10 cellular contexts compared by ENCODE assay signal in the genomic region with DNA sequence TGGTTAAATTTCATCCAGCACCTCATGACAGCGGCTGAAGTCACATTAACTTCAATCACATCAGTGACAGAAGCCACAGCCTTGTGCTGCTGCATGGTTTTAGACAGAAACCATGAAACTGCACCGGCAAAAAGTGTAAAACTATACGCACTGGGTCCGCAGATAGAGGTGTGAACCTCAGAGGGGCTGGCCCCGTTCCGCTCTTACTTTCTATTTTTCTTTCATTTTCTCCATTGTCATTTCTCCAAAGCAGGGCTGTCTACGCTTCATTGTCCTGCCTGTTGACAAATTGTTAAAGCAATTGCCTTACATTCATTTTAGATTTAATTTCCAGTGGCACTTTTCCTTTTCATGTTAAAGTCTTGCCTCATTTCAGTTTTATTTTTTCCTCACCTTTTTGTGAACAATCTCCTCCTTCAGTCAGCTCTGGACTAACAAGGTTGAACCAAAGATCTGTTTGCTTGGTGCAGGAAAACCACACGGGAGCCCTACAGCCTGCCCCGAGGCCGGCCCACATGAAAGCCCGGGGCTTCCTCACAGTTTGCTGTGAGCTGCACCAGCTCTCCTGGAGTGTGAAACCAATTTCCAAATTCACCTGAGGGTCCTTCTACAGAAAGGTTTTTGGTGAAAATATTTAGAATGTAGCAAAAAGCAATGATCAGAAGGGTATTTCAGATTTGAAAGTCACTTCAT.
DNase-seq lines count a peak whose midpoint lies in the region; ATAC-seq and TF ChIP-seq lines count a peak whose summit lies in the region.
"Had no signal": no experiment of that assay in that cellular context is flagged by ENCODE, and none has a peak within 500 bp of the region (broad histone marks: within the 10 kb centered on the region; RNA-seq: fewer than 3 reads in every experiment).

No MANE protein-coding gene starts in this region.

- DNase-seq in stimulated activated CD4-positive, alpha-beta T cell treated with anti-CD3 and anti-CD28 coated beads, Interleukin-12 subunit alpha, Interleukin-12 subunit beta, amount 100 ng/mL, for 4 hours = peak; percentile 23
- DNase-seq in stimulated activated CD4-positive, alpha-beta T cell treated with anti-CD3 and anti-CD28 coated beads, Interleukin-2, amount 100 ng/mL, for 48 hours = no peak
- DNase-seq in activated T-cell treated with anti-CD3 and anti-CD28 coated beads, Interleukin-2, amount 50 U/mL, for 48 hours = peak; percentile 38 to 40
- DNase-seq in transverse colon (peak; percentile 9), Caco-2 (no peak), testis (no peak), thyroid gland (no peak)
- DNase-seq: KBM-7 had no signal

- no peaks in the 10 kb centered on the region for H3K4me1 ChIP-seq in transverse colon
- no peaks in the 10 kb centered on the region for H3K4me1 ChIP-seq in Caco-2
- H3K4me1 ChIP-seq in testis = no peaks in the 10 kb centered on the region
- no peaks in the 10 kb centered on the region for H3K4me1 ChIP-seq in thyroid gland

- POLR2A ChIA-PET in Caco-2 (lab: Charles Lee) = no interaction called here

- no peak overlapping the region for H3K27ac ChIP-seq in transverse colon
- H3K27ac ChIP-seq in testis = no peak overlapping the region
- H3K27ac ChIP-seq in thyroid gland = no peak overlapping the region

- CTCF ChIA-PET in Caco-2 (lab: Charles Lee) = no interaction called here

- intact Hi-C loops in transverse colon (cut with DNase I; ENCODE audit: low total_unique reads) = no loop called here
- intact Hi-C loops in Caco-2 (cut with micrococcal nuclease; ENCODE audit: unreplicated experiment) = no loop called here
- intact Hi-C loops in testis (cut with DNase I; ENCODE audit: low total_unique reads) = no loop called here
- intact Hi-C loops in thyroid gland (cut with DNase I) = no loop called here

- no peaks in the 10 kb centered on the region for H3K4me1 Mint-ChIP-seq in Caco-2 (ENCODE audit: low read depth, unreplicated experiment)
- H3K4me1 Mint-ChIP-seq: nephron had no signal

- H3K27ac Mint-ChIP-seq in Caco-2 (ENCODE audit: unreplicated experiment) = no peak overlapping the region
- H3K27ac Mint-ChIP-seq: nephron had no signal

- in situ Hi-C loops in transverse colon (cut with MboI; ENCODE audit: low pct_ligation_motif_present in 1 of 4, low pct_unique_long_range_greater_than_20kb in 1 of 4, low sequenced_read_pairs in 3 of 4) = no loop called here

- TF ChIP-seq EP300 in transverse colon (IDR thresholded peaks at IDR 0.05; ENCODE audit: low read depth) = no peak

- H3K9me3 ChIP-seq in transverse colon (no peaks in the 10 kb centered on the region), Caco-2 (no peaks in the 10 kb centered on the region), testis (no peaks in the 10 kb centered on the region), thyroid gland (no peaks in the 10 kb centered on the region)

- peaks cover 10% of the 10 kb centered on the region for H3K27me3 Mint-ChIP-seq in Caco-2 (ENCODE audit: insufficient read depth, unreplicated experiment)

- H3K27me3 ChIP-seq in transverse colon (peaks cover 13% of the 10 kb centered on the region), Caco-2 (replicated peaks; ENCODE audit: control insufficient read depth, insufficient read depth, low read length) (no peaks in the 10 kb centered on the region), testis (no peaks in the 10 kb centered on the region), thyroid gland (no peaks in the 10 kb centered on the region)

- WGBS in transverse colon (ENCODE audit: low coverage in 1 of 2), 2 donors = 53 to 70% methylated on average over 7 to 11 of the region's 11 CpGs
- 64 to 68% methylated on average over 11 of the region's 11 CpGs for WGBS in testis, 2 donors
- WGBS in thyroid gland, 2 donors = 64 to 80% methylated on average over 11 of the region's 11 CpGs

- BruUV-seq in Caco-2 (replicated peaks; lab: Mats Ljungman, UMichigan) = no TSS peak

- TF ChIP-seq POLR2A in transverse colon (IDR thresholded peaks at IDR 0.05) = no peak
- TF ChIP-seq POLR2A in testis (IDR thresholded peaks at IDR 0.05) = no peak
- TF ChIP-seq POLR2A in thyroid gland (IDR thresholded peaks at IDR 0.05) = no peak

- H3K4me3 Mint-ChIP-seq in Caco-2 (ENCODE audit: unreplicated experiment) = no peak overlapping the region
- H3K4me3 Mint-ChIP-seq: nephron had no signal

- H3K4me3 ChIP-seq in transverse colon = no peak overlapping the region
- no peak overlapping the region for H3K4me3 ChIP-seq in Caco-2 (ENCODE audit: low read depth, low read length)
- no peak overlapping the region for H3K4me3 ChIP-seq in testis
- no peak overlapping the region for H3K4me3 ChIP-seq in thyroid gland (replicated peaks in 1 of 3)

- no peak for TF ChIP-seq CTCF in transverse colon (IDR thresholded peaks at IDR 0.05)
- TF ChIP-seq CTCF in Caco-2 (IDR thresholded peaks at IDR 0.05; ENCODE audit: insufficient read depth in 1 of 2, low read depth in 1 of 2, low read length in 1 of 2, severe bottlenecking in 1 of 2, unreplicated experiment in 1 of 2) = no peak
- TF ChIP-seq CTCF in testis (IDR thresholded peaks at IDR 0.05) = no peak
- TF ChIP-seq CTCF in thyroid gland (IDR thresholded peaks at IDR 0.05) = no peak

- ATAC-seq in HG02981 (IDR thresholded peaks at IDR 0.05; ENCODE audit: unreplicated experiment) = peak; percentile 80

- H3K36me3 ChIP-seq in transverse colon = no peaks in the 10 kb centered on the region
- H3K36me3 ChIP-seq in Caco-2 (ENCODE audit: control insufficient read depth, insufficient read depth, low read length) = no peaks in the 10 kb centered on the region
- no peaks in the 10 kb centered on the region for H3K36me3 ChIP-seq in testis (ENCODE audit: low read depth, missing control alignments)
- H3K36me3 ChIP-seq in thyroid gland = no peaks in the 10 kb centered on the region

- no peaks in the 10 kb centered on the region for H3K9me3 Mint-ChIP-seq in Caco-2 (ENCODE audit: unreplicated experiment)
- H3K9me3 Mint-ChIP-seq: nephron had no signal

- no peaks in the 10 kb centered on the region for H3K36me3 Mint-ChIP-seq in Caco-2 (ENCODE audit: insufficient read depth, unreplicated experiment)

Comparison
In these comparisons a context has a peak if more than half of its experiments do, and no peak if none do; other contexts are left out.
1. DNase-seq: peak in stimulated activated CD4-positive, alpha-beta T cell treated with anti-CD3 and anti-CD28 coated beads, Interleukin-12 subunit alpha, Interleukin-12 subunit beta, amount 100 ng/mL, for 4 hours (single experiment), activated T-cell treated with anti-CD3 and anti-CD28 coated beads, Interleukin-2, amount 50 U/mL, for 48 hours (2 of 2) and transverse colon (single experiment); none in stimulated activated CD4-positive, alpha-beta T cell treated with anti-CD3 and anti-CD28 coated beads, Interleukin-2, amount 100 ng/mL, for 48 hours (0 of 2), Caco-2 (0 of 2), testis (single experiment) and thyroid gland (0 of 2).